In genomic region chr5:56917534-56917933, GRCh38 we compare ENCODE assay signal across 1 cellular context.
TF ChIP-seq lines count a peak whose summit lies in the region.

No MANE protein-coding gene starts in this region.

TF ChIP-seq in GM23338, 12 proteins besides CTCF, POLR2A, EP300 and RAD21 (continued from another document):
- TF ChIP-seq ZNF462 (CRISPR knock-in tag; IDR thresholded peaks at IDR 0.05): no peak
- TF ChIP-seq EZH2 (IDR thresholded peaks at IDR 0.05; ENCODE audit: low read depth, unreplicated experiment): no peak
- no peak for TF ChIP-seq JUNB (IDR thresholded peaks at IDR 0.05; ENCODE audit: unreplicated experiment)
- no peak for TF ChIP-seq REST (IDR thresholded peaks at IDR 0.05; ENCODE audit: unreplicated experiment)
- no peak for TF ChIP-seq STAT1 (IDR thresholded peaks at IDR 0.05; ENCODE audit: unreplicated experiment)
- TF ChIP-seq NANOG (IDR thresholded peaks at IDR 0.05; ENCODE audit: borderline replicate concordance): no peak
- TF ChIP-seq ETS1 (IDR thresholded peaks at IDR 0.05): no peak
- no peak for TF ChIP-seq EZH2phosphoT487 (IDR thresholded peaks at IDR 0.05; ENCODE audit: unreplicated experiment)
- no peak for TF ChIP-seq CREB1 (CRISPR knock-in tag; IDR thresholded peaks at IDR 0.05; ENCODE audit: low read depth)
- TF ChIP-seq POLR2AphosphoS5 (IDR thresholded peaks at IDR 0.05; ENCODE audit: low read depth): no peak
